8 cellular contexts compared by ENCODE assay signal in genomic region chr19:2478756-2479555, GRCh38. TPM values are rescaled to one million over a fixed set of nuclear protein-coding genes. Genes with fewer than 3 reads are reported as not detected.
DNase-seq lines count a peak whose midpoint lies in the region; ATAC-seq and TF ChIP-seq lines count a peak whose summit lies in the region.

No MANE protein-coding gene starts in this region.

- H3K4me2 ChIP-seq in SK-N-SH = peak overlapping the region; percentile 92

- no peak for TF ChIP-seq RAD21 in SK-N-SH (IDR thresholded peaks at IDR 0.05; ENCODE audit: low read length)

- TF ChIP-seq EP300 in SK-N-SH (IDR thresholded peaks at IDR 0.05; ENCODE audit: borderline replicate concordance in 1 of 2, low read depth in 1 of 2, low read length in 1 of 2) = no peak

- peak in 1 of 2 donors; percentile 15 for TF ChIP-seq POLR2A in gastrocnemius medialis (IDR thresholded peaks at IDR 0.05)

- H3K27me3 ChIP-seq in SK-N-SH (ENCODE audit: insufficient read depth) (no peaks in the 10 kb centered on the region), gastrocnemius medialis (no peaks in the 10 kb centered on the region)

- CTCF ChIA-PET in SK-N-SH (lab: Yijun Ruan, JAX) = interaction anchor here (0.8 to 21.1 kb wide), 11 partner anchors 9 to 270 kb away, joined by 3 to 309 read pairs (median 3); no protein-coding TSS in a partner anchor

- H3K27ac ChIP-seq in SK-N-SH (ENCODE audit: low read depth in 2 of 2, low read length in 1 of 2) = peak overlapping the region in 1 of 2 experiments; percentile 88; a peak in 2 of 4 replicates
- peak overlapping the region; percentile 81 to 98 (median 90) for H3K27ac ChIP-seq in gastrocnemius medialis

- no peak for TF ChIP-seq CTCF in GM13977 (IDR thresholded peaks at IDR 0.05; ENCODE audit: extremely low read depth, insufficient read depth, missing control alignments)
- no peak for TF ChIP-seq CTCF in SK-N-SH (IDR thresholded peaks at IDR 0.05)
- TF ChIP-seq CTCF in gastrocnemius medialis (IDR thresholded peaks at IDR 0.05 in 4 of 5, conservative IDR thresholded peaks at IDR 0.05 in 1 of 5) = no peak

- ATAC-seq in gastrocnemius medialis (peak in 1 of 2 donors; percentile 17), GM18517 (IDR thresholded peaks at IDR 0.05; ENCODE audit: unreplicated experiment) (no peak), HG03045 (IDR thresholded peaks at IDR 0.05; ENCODE audit: unreplicated experiment) (no peak)

- intact Hi-C loops in gastrocnemius medialis (cut with DNase I; ENCODE audit: low total_unique reads) = no loop called here

- no peak overlapping the region for H2AFZ ChIP-seq in SK-N-SH (ENCODE audit: low read depth)

- peaks cover 5% of the 10 kb centered on the region; the same call in 1 of the 2 replicates for H3K9me3 ChIP-seq in SK-N-SH
- no peaks in the 10 kb centered on the region for H3K9me3 ChIP-seq in gastrocnemius medialis

- H4K20me1 ChIP-seq in SK-N-SH (ENCODE audit: insufficient read depth) = peaks cover 31% of the 10 kb centered on the region

- H3K9ac ChIP-seq in SK-N-SH = peak overlapping the region; percentile 97; the same call in 1 of the 2 replicates

- H3K4me1 ChIP-seq in SK-N-SH (ENCODE audit: control insufficient read depth in 1 of 2, insufficient read depth in 2 of 2, low read depth in 1 of 2, low read length in 1 of 2) (peaks cover 6 to 27% of the 10 kb centered on the region in 2 experiments; a peak in 1 of 4 replicates), gastrocnemius medialis (peaks cover 21 to 42% of the 10 kb centered on the region in 2 donors)

- DNase-seq in GM13977 (ENCODE audit: low spot score) = peak; percentile 70
- no peak for DNase-seq in SK-N-SH
- DNase-seq in anterior cingulate cortex (lab: John Stamatoyannopoulos, UW) = peak in 33 of 58 donors; percentile 5 to 61 (median 32)
- peak; percentile 81 for DNase-seq in hepatic stellate cell (ENCODE audit: low spot score)
- DNase-seq in gastrocnemius medialis = peak; percentile 57 to 67
- DNase-seq in DMS79 (lab: John Stamatoyannopoulos, UW) = no peak

- H3K36me3 ChIP-seq in SK-N-SH (replicated peaks in 1 of 2; ENCODE audit: control insufficient read depth in 1 of 2, insufficient read depth in 2 of 2, low read length in 1 of 2) = peaks cover 0 to 5% of the 10 kb centered on the region in 2 experiments
- H3K36me3 ChIP-seq in gastrocnemius medialis = no peaks in the 10 kb centered on the region

- POLR2A ChIA-PET in SK-N-SH (lab: Yijun Ruan, JAX) = interaction anchor here (0.6 kb wide), 1 partner anchor 43 kb away, joined by 5 read pairs; no protein-coding TSS in a partner anchor

- no peaks in the 10 kb centered on the region for H3K9me2 ChIP-seq in SK-N-SH

- H3K4me3 ChIP-seq in SK-N-SH (ENCODE audit: low read depth in 2 of 2, low read length in 1 of 2) (peak overlapping the region; percentile 67 to 100), gastrocnemius medialis (peak overlapping the region; percentile 66 to 92 (median 84))

- peaks cover 45% of the 10 kb centered on the region for H3F3A ChIP-seq in SK-N-SH (replicated peaks; ENCODE audit: insufficient read depth)

- peaks cover 45% of the 10 kb centered on the region for H3K79me2 ChIP-seq in SK-N-SH (ENCODE audit: insufficient read depth)

- in situ Hi-C loops in GM13977 (cut with MboI; ENCODE audit: low pct_unique_long_range_greater_than_20kb, low sequenced_read_pairs, unreplicated experiment) = no loop called here
- in situ Hi-C loops in gastrocnemius medialis (cut with MboI; ENCODE audit: low sequenced_read_pairs in 4 of 4) = loop anchor here in 3 of 4 donors (5.0 to 10.0 kb wide), 5 partner anchors 63 to 136 kb away; no protein-coding TSS in a partner anchor

- WGBS in SK-N-SH (ENCODE audit: low lambda C conversion rate) = 16% methylated on average over 30 of the region's 39 CpGs

TF ChIP-seq in SK-N-SH, 30 proteins besides CTCF, POLR2A, EP300 and RAD21:
- TF ChIP-seq PBX3 (IDR thresholded peaks at IDR 0.05) = peak; percentile 2; the same call in 1 of the 2 replicates
- no peak for TF ChIP-seq FOXJ3 (CRISPR knock-in tag; IDR thresholded peaks at IDR 0.05)
- no peak for TF ChIP-seq FOXM1 (IDR thresholded peaks at IDR 0.05; ENCODE audit: low read depth)
- peak; percentile 2; the same call in 1 of the 2 replicates for TF ChIP-seq SIN3A (IDR thresholded peaks at IDR 0.05; ENCODE audit: borderline replicate concordance, low read depth, low read length)
- peak; percentile 27; the same call in 1 of the 2 replicates for TF ChIP-seq ELF1 (IDR thresholded peaks at IDR 0.05)
- TF ChIP-seq RXRA (IDR thresholded peaks at IDR 0.05; ENCODE audit: borderline replicate concordance, low read depth) = no peak
TF ChIP-seq in SK-N-SH: peak in this region for 3.

RNA-seq across cellular contexts. Expression of gene GADD45B, which starts 3.0 kb away (rescaled TPM):
- 54.0 and 67.6 TPM in 2 replicates for polyA plus RNA-seq in SK-N-SH (2012; rRNA removed)
- polyA plus RNA-seq in SK-N-SH (2012; cell fraction: cytosol; rRNA removed) = 29.6 and 31.6 TPM in 2 replicates
- 134 and 135 TPM in 2 replicates for polyA plus RNA-seq in SK-N-SH (2012; cell fraction: nucleus; rRNA removed)
- 10 to 100 TPM; 32.2 to 48.7 (median 41.7) TPM for total RNA-seq in gastrocnemius medialis

RNA-seq across cellular contexts. Expression of gene LMNB2, which starts 22.2 kb away (rescaled TPM):
- polyA plus RNA-seq in SK-N-SH (2012; rRNA removed) = 106 and 116 TPM in 2 replicates
- 56.9 and 85.5 TPM in 2 replicates for polyA plus RNA-seq in SK-N-SH (2012; cell fraction: cytosol; rRNA removed)
- 122 and 126 TPM in 2 replicates for polyA plus RNA-seq in SK-N-SH (2012; cell fraction: nucleus; rRNA removed)
- total RNA-seq in gastrocnemius medialis = 10 to 100 TPM; 14.8 to 34.1 (median 23.6) TPM

RNA-seq across cellular contexts. Expression of gene TIMM13, which starts 51.6 kb away (rescaled TPM):
- 76.0 and 76.9 TPM in 2 replicates for polyA plus RNA-seq in SK-N-SH (2012; rRNA removed)
- 37.4 and 60.8 TPM in 2 replicates for polyA plus RNA-seq in SK-N-SH (2012; cell fraction: cytosol; rRNA removed)
- 58.5 and 81.6 TPM in 2 replicates for polyA plus RNA-seq in SK-N-SH (2012; cell fraction: nucleus; rRNA removed)
- 10 to 100 TPM; 23.7 to 60.3 (median 46.8) TPM for total RNA-seq in gastrocnemius medialis

Comparison
In these comparisons a context has a peak if more than half of its experiments do, and no peak if none do; other contexts are left out.
1. DNase-seq: peak in GM13977 (single experiment), anterior cingulate cortex (33 of 58), hepatic stellate cell (single experiment) and gastrocnemius medialis (2 of 2); none in SK-N-SH (single experiment) and DMS79 (single experiment).